8 cellular contexts compared by ENCODE assay signal in genomic region chr6:34196116-34196832, GRCh38. TPM values are rescaled to one million over a fixed set of nuclear protein-coding genes. Genes with fewer than 3 reads are reported as not detected.
A peak's percentile ranks its signal among the peaks of the same experiment; 100 is the strongest.
DNase-seq lines count a peak whose midpoint lies in the region; ATAC-seq and TF ChIP-seq lines count a peak whose summit lies in the region.

No MANE protein-coding gene starts in this region.

- DNase-seq in ELR (ENCODE audit: low read depth) (peak; percentile 80), NCI-H226 (peak; percentile 52), dermis blood vessel endothelial cell (peak; percentile 83), lower lobe of right lung (peak; percentile 93)
- DNase-seq in activated CD4-positive, alpha-beta T cell treated with anti-CD3 and anti-CD28 coated beads, Interleukin-2, amount 50 U/mL, for 24 hours (ENCODE audit: low read depth in 1 of 2, low spot score in 1 of 2): peak; percentile 83 to 92
- DNase-seq in stimulated activated CD4-positive, alpha-beta T cell treated with anti-CD3 and anti-CD28 coated beads, Interleukin-4, amount 100 ng/mL, for 4 hours: peak; percentile 85 to 94

- peak; percentile 97 for TF ChIP-seq CTCF in HEK293 (tag by site-specific recombination; IDR thresholded peaks at IDR 0.05)
- peak; percentile 99 for TF ChIP-seq CTCF in lower lobe of right lung (IDR thresholded peaks at IDR 0.05)

- H3K9me3 ChIP-seq in HEK293 (ENCODE audit: control insufficient read depth, insufficient read depth, low read depth, low read length) (no peaks in the 10 kb centered on the region), lower lobe of right lung (no peaks in the 10 kb centered on the region)

- intact Hi-C loops in lower lobe of right lung (cut with DNase I): no loop called here

- no peaks in the 10 kb centered on the region for H3K4me1 ChIP-seq in HEK293 (ENCODE audit: control insufficient read depth, insufficient read depth, low read length)
- peaks cover 8% of the 10 kb centered on the region for H3K4me1 ChIP-seq in lower lobe of right lung

- no peaks in the 10 kb centered on the region for H3K27me3 ChIP-seq in lower lobe of right lung (ENCODE audit: low read depth)

- CTCF ChIA-PET in HEK293 (lab: Yijun Ruan, JAX): interaction anchor here (0.5 to 3.9 kb wide), 51 partner anchors 9 to 1751 kb away, joined by 3 to 38 read pairs (median 4); partner anchors contain the start of genes HMGA1, NUDT3, RPS10 and SMIM29

- H3K36me3 ChIP-seq in HEK293 (ENCODE audit: control insufficient read depth in 2 of 2, insufficient read depth in 1 of 2, low read length in 2 of 2) (no peaks in the 10 kb centered on the region), lower lobe of right lung (no peaks in the 10 kb centered on the region)

- POLR2A ChIA-PET in HEK293 (lab: Yijun Ruan, JAX): interaction anchor here (0.5 to 1.2 kb wide), 4 partner anchors 28 to 252 kb away, joined by 3 to 13 read pairs (median 4); no protein-coding TSS in a partner anchor

- peak overlapping the region; percentile 30 for H3K4me3 ChIP-seq in HEK293 (ENCODE audit: low read depth, low read length)
- peak overlapping the region; percentile 68 for H3K4me3 ChIP-seq in lower lobe of right lung

- ATAC-seq in lower lobe of right lung (peak; percentile 98 to 99), HG02610 (IDR thresholded peaks at IDR 0.05; ENCODE audit: unreplicated experiment) (no peak)

- no peak overlapping the region for H3K27ac ChIP-seq in HEK293 (ENCODE audit: extremely low read depth, low read depth, low read length)
- H3K27ac ChIP-seq in lower lobe of right lung: peak overlapping the region; percentile 31

TF ChIP-seq in HEK293, 187 proteins besides CTCF, POLR2A, EP300 and RAD21 (continues in another document):
- TF ChIP-seq ZNF654 (tag by site-specific recombination; IDR thresholded peaks at IDR 0.05; ENCODE audit: low read depth) (peak; percentile 66), GLIS2 (tag by site-specific recombination; IDR thresholded peaks at IDR 0.05) (0 out of 2 replicates have a peak, but pooled peaks have one; percentile 19), ZNF426 (tag by site-specific recombination; IDR thresholded peaks at IDR 0.05) (no peak), ZSCAN30 (tag by site-specific recombination; IDR thresholded peaks at IDR 0.05) (peak; percentile 66; the same call in 1 of the 2 replicates), ZNF670 (tag by site-specific recombination; IDR thresholded peaks at IDR 0.05; ENCODE audit: low read depth) (no peak), ZNF658 (tag by site-specific recombination; IDR thresholded peaks at IDR 0.05) (no peak), ZNF707 (tag by site-specific recombination; IDR thresholded peaks at IDR 0.05) (no peak), ZNF596 (tag by site-specific recombination; IDR thresholded peaks at IDR 0.05) (no peak), ZSCAN18 (tag by site-specific recombination; IDR thresholded peaks at IDR 0.05) (no peak), SP3 (tag by site-specific recombination; IDR thresholded peaks at IDR 0.05) (no peak), ZXDB (tag by site-specific recombination; IDR thresholded peaks at IDR 0.05) (peak; percentile 41; the same call in 1 of the 2 replicates), ZNF76 (tag by site-specific recombination; IDR thresholded peaks at IDR 0.05; ENCODE audit: borderline replicate concordance, low read depth) (no peak), ZNF121 (tag by site-specific recombination; IDR thresholded peaks at IDR 0.05) (0 out of 2 replicates have a peak, but pooled peaks have one; percentile 25), ZEB2 (tag by site-specific recombination; IDR thresholded peaks at IDR 0.05) (peak; percentile 76), REPIN1 (tag by site-specific recombination; IDR thresholded peaks at IDR 0.05; ENCODE audit: low read depth) (no peak), GFI1B (tag by site-specific recombination; IDR thresholded peaks at IDR 0.05) (no peak), ZNF571 (tag by site-specific recombination; IDR thresholded peaks at IDR 0.05) (no peak), ZNF404 (tag by site-specific recombination; IDR thresholded peaks at IDR 0.05) (no peak), HOXC10 (CRISPR knock-in tag; IDR thresholded peaks at IDR 0.05) (no peak), ZNF521 (tag by site-specific recombination; IDR thresholded peaks at IDR 0.05) (no peak), ZNF398 (tag by site-specific recombination; IDR thresholded peaks at IDR 0.05) (no peak)
- TF ChIP-seq, protein P1, sequence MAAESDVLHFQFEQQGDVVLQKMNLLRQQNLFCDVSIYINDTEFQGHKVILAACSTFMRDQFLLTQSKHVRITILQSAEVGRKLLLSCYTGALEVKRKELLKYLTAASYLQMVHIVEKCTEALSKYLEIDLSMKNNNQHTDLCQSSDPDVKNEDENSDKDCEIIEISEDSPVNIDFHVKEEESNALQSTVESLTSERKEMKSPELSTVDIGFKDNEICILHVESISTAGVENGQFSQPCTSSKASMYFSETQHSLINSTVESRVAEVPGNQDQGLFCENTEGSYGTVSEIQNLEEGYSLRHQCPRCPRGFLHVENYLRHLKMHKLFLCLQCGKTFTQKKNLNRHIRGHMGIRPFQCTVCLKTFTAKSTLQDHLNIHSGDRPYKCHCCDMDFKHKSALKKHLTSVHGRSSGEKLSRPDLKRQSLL (tag by site-specific recombination; IDR thresholded peaks at IDR 0.05): 0 out of 2 replicates have a peak, but pooled peaks have one; percentile 7
- TF ChIP-seq, protein P2, sequence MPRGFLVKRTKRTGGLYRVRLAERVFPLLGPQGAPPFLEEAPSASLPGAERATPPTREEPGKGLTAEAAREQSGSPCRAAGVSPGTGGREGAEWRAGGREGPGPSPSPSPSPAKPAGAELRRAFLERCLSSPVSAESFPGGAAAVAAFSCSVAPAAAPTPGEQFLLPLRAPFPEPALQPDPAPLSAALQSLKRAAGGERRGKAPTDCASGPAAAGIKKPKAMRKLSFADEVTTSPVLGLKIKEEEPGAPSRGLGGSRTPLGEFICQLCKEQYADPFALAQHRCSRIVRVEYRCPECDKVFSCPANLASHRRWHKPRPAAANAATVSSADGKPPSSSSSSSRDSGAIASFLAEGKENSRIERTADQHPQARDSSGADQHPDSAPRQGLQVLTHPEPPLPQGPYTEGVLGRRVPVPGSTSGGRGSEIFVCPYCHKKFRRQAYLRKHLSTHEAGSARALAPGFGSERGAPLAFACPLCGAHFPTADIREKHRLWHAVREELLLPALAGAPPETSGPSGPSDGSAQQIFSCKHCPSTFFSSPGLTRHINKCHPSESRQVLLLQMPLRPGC (tag by site-specific recombination; IDR thresholded peaks at IDR 0.05): 0 out of 2 replicates have a peak, but pooled peaks have one; percentile 17
- TF ChIP-seq, protein P3, sequence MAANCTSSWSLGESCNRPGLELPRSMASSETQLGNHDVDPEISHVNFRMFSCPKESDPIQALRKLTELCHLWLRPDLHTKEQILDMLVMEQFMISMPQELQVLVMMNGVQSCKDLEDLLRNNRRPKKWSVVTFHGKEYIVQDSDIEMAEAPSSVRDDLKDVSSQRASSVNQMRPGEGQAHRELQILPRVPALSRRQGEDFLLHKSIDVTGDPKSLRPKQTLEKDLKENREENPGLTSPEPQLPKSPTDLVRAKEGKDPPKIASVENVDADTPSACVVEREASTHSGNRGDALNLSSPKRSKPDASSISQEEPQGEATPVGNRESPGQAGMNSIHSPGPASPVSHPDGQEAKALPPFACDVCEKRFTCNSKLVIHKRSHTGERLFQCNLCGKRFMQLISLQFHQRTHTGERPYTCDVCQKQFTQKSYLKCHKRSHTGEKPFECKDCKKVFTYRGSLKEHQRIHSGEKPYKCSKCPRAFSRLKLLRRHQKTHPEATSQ (tag by site-specific recombination; IDR thresholded peaks at IDR 0.05): no peak

RNA-seq across cellular contexts. Expression of gene HMGA1, which starts 40.4 kb away (rescaled TPM):
- total RNA-seq in dermis blood vessel endothelial cell (46.5 and 229 TPM in 2 replicates), lower lobe of right lung (63.5 TPM)

RNA-seq across cellular contexts. Expression of gene GRM4, which starts 50.4 kb away (rescaled TPM):
- total RNA-seq in dermis blood vessel endothelial cell: not detected in 2 replicates
- total RNA-seq in lower lobe of right lung: not detected

RNA-seq across cellular contexts. Expression of gene SMIM29, which starts 52.5 kb away (rescaled TPM):
- total RNA-seq in dermis blood vessel endothelial cell (16.4 and 24.3 TPM in 2 replicates), lower lobe of right lung (29.8 TPM)
